In the genomic region with DNA sequence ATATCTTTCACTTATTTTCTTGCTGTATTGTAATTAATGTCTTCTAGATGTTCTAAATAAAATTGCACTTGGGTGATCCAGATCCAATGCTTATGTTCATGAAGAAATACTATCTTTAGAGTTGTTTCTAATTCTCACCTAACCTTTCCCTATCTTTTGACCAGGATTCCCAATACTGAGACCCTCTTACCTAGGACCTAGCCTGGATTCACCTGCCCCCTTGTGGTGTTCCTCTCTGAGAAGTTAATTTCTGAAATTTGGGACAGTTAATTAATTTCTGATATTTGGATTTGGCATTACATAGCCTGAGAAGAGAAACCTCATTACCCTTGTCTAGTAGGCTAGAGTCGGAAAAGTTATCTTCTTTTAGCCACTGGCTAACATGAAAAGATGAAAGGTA, we compare ENCODE assay signal across 1 cellular context.
A peak's percentile ranks its signal among the peaks of the same experiment; 100 is the strongest.
TF ChIP-seq lines count a peak whose summit lies in the region.

No MANE protein-coding gene starts in this region.

TF ChIP-seq in A549, 52 proteins besides CTCF, POLR2A, EP300 and RAD21:
- peak; percentile 44; the same call in 2 of the 3 replicates for TF ChIP-seq SMC3 (IDR thresholded peaks at IDR 0.05)
- TF ChIP-seq, protein P1, sequence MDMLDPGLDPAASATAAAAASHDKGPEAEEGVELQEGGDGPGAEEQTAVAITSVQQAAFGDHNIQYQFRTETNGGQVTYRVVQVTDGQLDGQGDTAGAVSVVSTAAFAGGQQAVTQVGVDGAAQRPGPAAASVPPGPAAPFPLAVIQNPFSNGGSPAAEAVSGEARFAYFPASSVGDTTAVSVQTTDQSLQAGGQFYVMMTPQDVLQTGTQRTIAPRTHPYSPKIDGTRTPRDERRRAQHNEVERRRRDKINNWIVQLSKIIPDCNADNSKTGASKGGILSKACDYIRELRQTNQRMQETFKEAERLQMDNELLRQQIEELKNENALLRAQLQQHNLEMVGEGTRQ (IDR thresholded peaks at IDR 0.05) = no peak
